ENCODE assay signal across 27 cellular contexts in the genomic region with DNA sequence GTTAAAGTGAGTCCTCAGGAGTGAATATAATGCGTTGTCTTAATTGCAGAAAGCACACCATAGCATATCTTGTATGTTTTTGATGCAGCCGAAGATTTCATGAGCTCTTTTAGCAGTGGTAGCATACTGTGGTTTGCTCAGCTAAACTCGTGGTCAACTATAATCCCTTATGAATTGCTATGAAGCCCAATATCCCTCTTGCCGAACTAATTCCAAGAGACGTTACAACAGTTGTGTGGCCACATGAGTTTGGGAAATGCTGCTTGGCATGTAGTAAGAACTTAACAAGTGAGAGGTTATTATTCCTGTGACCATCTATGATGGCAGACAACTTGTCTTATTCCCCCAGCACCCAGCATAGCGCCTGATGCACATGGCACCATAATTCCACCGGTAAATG.
"Had no signal": no experiment of that assay in that cellular context is flagged by ENCODE, and none has a peak within 500 bp of the region (broad histone marks: within the 10 kb centered on the region; RNA-seq: fewer than 3 reads in every experiment).

No MANE protein-coding gene starts in this region.

- H3K27me3 ChIP-seq: heart right ventricle, neutrophil, pancreas, right lobe of liver, stomach, thyroid gland, vagina had no signal

- FAIRE-seq: keratinocyte, pancreas had no signal

- ATAC-seq: heart right ventricle; left ventricle myocardium superior; lower lobe of right lung; natural killer cell treated with Interleukin-12 subunit alpha and Interleukin-12 subunit beta and Interleukin-15 and Interleukin-18, amount 100 ng/mL, for 72 hours; pancreas; right lobe of liver; stimulated activated effector memory CD8-positive, alpha-beta T cell treated with anti-CD3 and anti-CD28 coated beads, Interleukin-12 subunit alpha, Interleukin-12 subunit beta, amount 100 ng/mL, for 72 hours had no signal

- H3K4me3 ChIP-seq: coronary artery, heart right ventricle, lower lobe of right lung, pancreas, right lobe of liver, smooth muscle cell, stomach, thyroid gland, vagina had no signal

- H3K4me2 ChIP-seq: smooth muscle cell had no signal

- H3K9me3 ChIP-seq: heart right ventricle, lower lobe of right lung, neutrophil, pancreas, right lobe of liver, stomach, thyroid gland, vagina had no signal

- H3K27ac ChIP-seq: coronary artery, heart right ventricle, lower lobe of right lung, neutrophil, pancreas, right lobe of liver, stomach, thyroid gland, vagina had no signal

- H3K4me1 ChIP-seq: heart right ventricle, lower lobe of right lung, pancreas, stomach, thyroid gland, vagina had no signal

- DNase-seq: dermis blood vessel endothelial cell; effector memory CD4-positive, alpha-beta T cell; erythroblast; foreskin melanocyte; glutamatergic neuron; heart right ventricle; hypothalamus; immature natural killer cell; left ventricle myocardium superior; lower lobe of right lung; naive B cell; pancreas; retina; right lobe of liver; stimulated activated CD4-positive, alpha-beta T cell treated with anti-CD3 and anti-CD28 coated beads, Interleukin-2, amount 100 ng/mL, for 24 hours; stimulated activated CD4-positive, alpha-beta T cell treated with anti-CD3 and anti-CD28 coated beads, Interleukin-4, amount 100 ng/mL, for 24 hours; stimulated activated naive CD4-positive, alpha-beta T cell treated with Interleukin-2 at 50 U/mL for 16 hours; stomach; thyroid gland; trophoblast cell had no signal
